Comparison of ENCODE assay signal across 18 cellular contexts in genomic region chr18:13548106-13548819, GRCh38.
DNase-seq lines count a peak whose midpoint lies in the region; ATAC-seq and TF ChIP-seq lines count a peak whose summit lies in the region.
"Had no signal": no experiment of that assay in that cellular context is flagged by ENCODE, and none has a peak within 500 bp of the region (broad histone marks: within the 10 kb centered on the region; RNA-seq: fewer than 3 reads in every experiment).

No MANE protein-coding gene starts in this region.

- DNase-seq in DND-41, result peak; percentile 21
- peak; percentile 10 for DNase-seq in HT1080 (ENCODE audit: low read depth)
- peak in 1 of 10 donors; percentile 28 for DNase-seq in dorsolateral prefrontal cortex
- no peak for DNase-seq in smooth muscle cell (lab: John Stamatoyannopoulos, UW; ENCODE audit: unreplicated experiment)
- no peak for DNase-seq in NCI-H2227 (lab: John Stamatoyannopoulos, UW; ENCODE audit: unreplicated experiment)
- no peak for DNase-seq in PC-3
- DNase-seq: activated CD4-positive, alpha-beta memory T cell treated with anti-CD3 and anti-CD28 coated beads for 36 hours; activated naive CD4-positive, alpha-beta T cell; CD8-positive, alpha-beta memory T cell; effector memory CD8-positive, alpha-beta T cell; gastrocnemius medialis; HFFc6; NCI-H1930; NCI-H748 treated with DMSO at 0.1 percent for 48 hours; T-helper 2 cell had no signal

- ATAC-seq in DND-41 (ENCODE audit: insufficient read depth, low read depth) (no peak; the same call in 2 of the 3 replicates), GM21723 (IDR thresholded peaks at IDR 0.05; ENCODE audit: unreplicated experiment) (no peak), PC-3 (no peak)
- ATAC-seq: body of pancreas; effector memory CD8-positive, alpha-beta T cell had no signal

- intact Hi-C loops in dorsolateral prefrontal cortex (cut with DNase I), result no loop called here
- intact Hi-C loops in PC-3 (cut with micrococcal nuclease), result no loop called here

- H3F3A ChIP-seq in smooth muscle cell (ENCODE audit: low read depth) (no peaks in the 10 kb centered on the region), PC-3 (ENCODE audit: low read length, unreplicated experiment) (no peaks in the 10 kb centered on the region)

- H3K4me3 ChIP-seq in DND-41 (ENCODE audit: low read depth in 1 of 2, low read length in 2 of 2), result no peak overlapping the region
- no peak overlapping the region for H3K4me3 ChIP-seq in dorsolateral prefrontal cortex
- no peak overlapping the region for H3K4me3 ChIP-seq in smooth muscle cell
- no peak overlapping the region for H3K4me3 ChIP-seq in PC-3 (ENCODE audit: low read length)
- H3K4me3 ChIP-seq: body of pancreas, gastrocnemius medialis had no signal

- H3K4me2 ChIP-seq in DND-41 (ENCODE audit: insufficient read depth, low read length) (no peak overlapping the region), smooth muscle cell (peak overlapping the region; percentile 31), PC-3 (ENCODE audit: low read length) (no peak overlapping the region)

- H3K4me1 ChIP-seq in DND-41 (ENCODE audit: insufficient read depth, low read length) (no peaks in the 10 kb centered on the region), smooth muscle cell (ENCODE audit: low read depth) (no peaks in the 10 kb centered on the region), PC-3 (ENCODE audit: insufficient read depth, low read length) (no peaks in the 10 kb centered on the region)

- peak; percentile 20 for TF ChIP-seq CTCF in DND-41 (IDR thresholded peaks at IDR 0.05; ENCODE audit: borderline replicate concordance, extremely low read depth, low read length, poor library complexity, severe bottlenecking)
- peak in 3 of 56 donors; percentile 8 to 17 (median 15) for TF ChIP-seq CTCF in dorsolateral prefrontal cortex (IDR thresholded peaks at IDR 0.05 in 54 of 56, conservative IDR thresholded peaks at IDR 0.05 in 2 of 56; ENCODE audit: low read depth in 1 of 56, partially characterized antibody in 56 of 56)
- no peak for TF ChIP-seq CTCF in smooth muscle cell (IDR thresholded peaks at IDR 0.05; ENCODE audit: borderline replicate concordance, insufficient read depth, poor library complexity, severe bottlenecking)
- no peak; the same call in 1 of the 2 replicates for TF ChIP-seq CTCF in PC-3 (conservative IDR thresholded peaks at IDR 0.05; ENCODE audit: low read depth, low read length)

- H3K9ac ChIP-seq in DND-41 (ENCODE audit: low read depth, low read length) (no peak overlapping the region), smooth muscle cell (ENCODE audit: low read depth) (no peak overlapping the region), PC-3 (ENCODE audit: low read length) (no peak overlapping the region)

- H4K20me1 ChIP-seq in DND-41 (ENCODE audit: insufficient read depth, low read length) (peaks cover 21% of the 10 kb centered on the region; the same call in 1 of the 2 replicates), smooth muscle cell (ENCODE audit: low read depth) (no peaks in the 10 kb centered on the region), PC-3 (ENCODE audit: low read length) (no peaks in the 10 kb centered on the region)

- H3K27ac ChIP-seq in DND-41 (ENCODE audit: low read length) (no peak overlapping the region), dorsolateral prefrontal cortex (peak overlapping the region in 48 of 59 donors; percentile 3 to 82 (median 56)), smooth muscle cell (ENCODE audit: low read depth) (peak overlapping the region; percentile 45), PC-3 (ENCODE audit: low read length) (no peak overlapping the region)
- H3K27ac ChIP-seq: HL-60 had no signal

- CTCF ChIA-PET in PC-3 (lab: Charles Lee), result no interaction called here

- 100% methylated on average over 5 of the region's 5 CpGs for WGBS in smooth muscle cell (ENCODE audit: low lambda C conversion rate)

- no peaks in the 10 kb centered on the region for H3K27me3 ChIP-seq in DND-41 (ENCODE audit: insufficient read depth, low read length, poor library complexity)
- no peaks in the 10 kb centered on the region for H3K27me3 ChIP-seq in dorsolateral prefrontal cortex
- H3K27me3 ChIP-seq in smooth muscle cell (ENCODE audit: low read depth), result no peaks in the 10 kb centered on the region
- peaks cover 93% of the 10 kb centered on the region for H3K27me3 ChIP-seq in PC-3 (ENCODE audit: low read length)
- H3K27me3 ChIP-seq: body of pancreas, gastrocnemius medialis had no signal

- POLR2A ChIA-PET in PC-3 (lab: Charles Lee; ENCODE audit: unreplicated experiment), result no interaction called here

- H2AFZ ChIP-seq in DND-41 (ENCODE audit: low read depth, low read length), result no peak overlapping the region
- no peak overlapping the region for H2AFZ ChIP-seq in smooth muscle cell (ENCODE audit: low read depth)
- H2AFZ ChIP-seq in PC-3 (ENCODE audit: low read length), result no peak overlapping the region

- H3K79me2 ChIP-seq in DND-41 (ENCODE audit: insufficient read depth, low read length) (peaks cover 94% of the 10 kb centered on the region), smooth muscle cell (ENCODE audit: low read depth) (peaks cover 5% of the 10 kb centered on the region), PC-3 (ENCODE audit: low read length) (no peaks in the 10 kb centered on the region)

- no TSS peak for BruUV-seq in PC-3 (replicated peaks; lab: Mats Ljungman, UMichigan)

- H3K9me3 ChIP-seq in DND-41 (ENCODE audit: insufficient read depth, low read length, severe bottlenecking) (peaks cover 16% of the 10 kb centered on the region), smooth muscle cell (replicated peaks; ENCODE audit: low read depth) (no peaks in the 10 kb centered on the region), PC-3 (ENCODE audit: low read length) (no peaks in the 10 kb centered on the region)
- H3K9me3 ChIP-seq: body of pancreas, gastrocnemius medialis had no signal

- H3K36me3 ChIP-seq in DND-41 (ENCODE audit: insufficient read depth, low read length) (peaks cover 62% of the 10 kb centered on the region), smooth muscle cell (ENCODE audit: low read depth) (no peaks in the 10 kb centered on the region), PC-3 (ENCODE audit: low read depth, low read length) (no peaks in the 10 kb centered on the region)
- H3K36me3 ChIP-seq: gastrocnemius medialis had no signal

- no peaks in the 10 kb centered on the region for H3K9me2 ChIP-seq in PC-3 (replicated peaks; ENCODE audit: low read length)

Comparison
In these comparisons a context has a peak if more than half of its experiments do, and no peak if none do; other contexts are left out.
1. DNase-seq: peak in DND-41 (single experiment) and HT1080 (single experiment); none in smooth muscle cell (single experiment), NCI-H2227 (single experiment) and PC-3 (single experiment).
2. H3K27ac ChIP-seq: peak in dorsolateral prefrontal cortex (48 of 59) and smooth muscle cell (single experiment); none in DND-41 (single experiment) and PC-3 (single experiment).